8 cellular contexts compared by ENCODE assay signal in the genomic region with DNA sequence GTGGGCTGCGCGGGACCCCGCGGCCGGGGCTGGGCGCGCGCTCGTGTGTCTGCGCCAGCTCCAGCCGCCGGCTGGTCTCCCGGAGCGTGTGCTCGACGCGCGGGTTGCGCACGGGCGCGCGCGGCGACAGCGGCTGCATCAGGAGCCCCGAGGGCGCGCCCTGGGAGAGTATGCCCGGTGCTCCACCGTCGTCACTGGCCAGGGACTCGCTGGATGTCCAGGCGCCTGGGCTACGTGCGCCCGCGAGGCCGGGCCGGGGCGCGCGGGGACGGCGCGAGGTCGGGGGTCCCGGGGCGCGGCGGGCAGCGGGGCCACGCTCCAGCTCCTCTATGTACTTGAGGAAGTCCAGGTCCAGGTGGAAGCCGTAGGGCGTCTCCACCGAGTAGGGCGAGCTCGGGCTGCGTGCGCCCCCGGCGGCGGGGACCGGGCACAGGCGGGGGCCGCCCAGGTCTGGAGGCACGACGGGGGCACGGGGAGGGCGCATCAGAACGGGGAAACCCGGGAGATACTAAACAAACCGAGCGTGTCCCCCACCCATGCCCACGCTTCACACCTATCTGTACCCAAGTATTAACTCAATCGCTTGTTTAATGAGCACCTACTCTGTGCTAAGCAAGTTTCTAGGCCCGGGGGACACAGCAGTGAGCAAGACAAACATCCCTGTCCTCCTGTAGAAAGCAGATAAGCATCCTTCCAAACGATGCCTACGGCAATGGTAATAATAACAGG. TPM values are rescaled to one million over a fixed set of nuclear protein-coding genes. Genes with fewer than 3 reads are reported as not detected.
DNase-seq lines count a peak whose midpoint lies in the region; ATAC-seq lines count a peak whose summit lies in the region.

No MANE protein-coding gene starts in this region.

- WGBS in ectodermal cell, 2 experiments, result 8% methylated on average over 79 of the region's 79 CpGs

- ATAC-seq in GM21723 (IDR thresholded peaks at IDR 0.05; ENCODE audit: unreplicated experiment) (no peak), GM21576 (IDR thresholded peaks at IDR 0.05; ENCODE audit: unreplicated experiment) (no peak)

- H3K9me3 ChIP-seq in ectodermal cell (ENCODE audit: control insufficient read depth, low read length), result no peaks in the 10 kb centered on the region

- H3K9ac ChIP-seq in rectal smooth muscle tissue (ENCODE audit: low read length), result no peak overlapping the region

- H3K4me1 ChIP-seq in ectodermal cell (ENCODE audit: control insufficient read depth, insufficient read depth, low read length) (no peaks in the 10 kb centered on the region), rectal smooth muscle tissue (ENCODE audit: control insufficient read depth, insufficient read depth, low read length) (peaks cover 3% of the 10 kb centered on the region)

- no peaks in the 10 kb centered on the region for H3K36me3 ChIP-seq in ectodermal cell (ENCODE audit: control insufficient read depth, insufficient read depth, low read length)
- no peaks in the 10 kb centered on the region for H3K36me3 ChIP-seq in rectal smooth muscle tissue (ENCODE audit: control insufficient read depth, insufficient read depth, low read length)

- H3K4me3 ChIP-seq in ectodermal cell (ENCODE audit: insufficient read depth, low read depth, low read length) (peak overlapping the region; percentile 26), rectal smooth muscle tissue (ENCODE audit: low read length) (peak overlapping the region; percentile 33)

- peaks cover 75% of the 10 kb centered on the region for H3K27me3 ChIP-seq in ectodermal cell (ENCODE audit: control insufficient read depth, insufficient read depth, low read length, poor library complexity, severe bottlenecking)
- H3K27me3 ChIP-seq in rectal smooth muscle tissue (ENCODE audit: control insufficient read depth, insufficient read depth, low read length), result peaks cover 31% of the 10 kb centered on the region

- H3K27ac ChIP-seq in ectodermal cell (ENCODE audit: insufficient read depth, low read depth, low read length, poor library complexity, severe bottlenecking), result no peak overlapping the region
- no peak overlapping the region for H3K27ac ChIP-seq in rectal smooth muscle tissue (ENCODE audit: low read depth, low read length)

- DNase-seq in NCI-H82 (lab: John Stamatoyannopoulos, UW), result peak; percentile 52
- DNase-seq in NCI-H82 treated with DMSO at 0.1 percent for 48 hours (lab: John Stamatoyannopoulos, UW; ENCODE audit: unreplicated experiment), result no peak
- DNase-seq in NCI-H2196 treated with DMSO at 0.1 percent for 48 hours (lab: John Stamatoyannopoulos, UW; ENCODE audit: unreplicated experiment), result peak; percentile 32
- no peak for DNase-seq in KG1 (lab: John Stamatoyannopoulos, UW)

RNA-seq across cellular contexts. Expression of a gene that starts 7.6 kb away (rescaled TPM):
- polyA plus RNA-seq in ectodermal cell (2013, experiment 1 of 4), result 1.2 TPM
- polyA plus RNA-seq in ectodermal cell (2013, experiment 2 of 4), result 0.59 TPM
- polyA plus RNA-seq in ectodermal cell (2013, experiment 3 of 4), result 0.43 TPM
- 0.93 TPM for polyA plus RNA-seq in ectodermal cell (2013, experiment 4 of 4)

RNA-seq across cellular contexts. Expression of a gene that starts 14.2 kb away (rescaled TPM):
- 1,396 TPM for polyA plus RNA-seq in ectodermal cell (2013, experiment 1 of 4)
- polyA plus RNA-seq in ectodermal cell (2013, experiment 2 of 4), result 1,388 TPM
- 1,341 TPM for polyA plus RNA-seq in ectodermal cell (2013, experiment 3 of 4)
- polyA plus RNA-seq in ectodermal cell (2013, experiment 4 of 4), result 1,493 TPM

RNA-seq across cellular contexts. Expression of a gene that starts 14.3 kb away (rescaled TPM):
- 127 TPM for polyA plus RNA-seq in ectodermal cell (2013, experiment 1 of 4)
- 134 TPM for polyA plus RNA-seq in ectodermal cell (2013, experiment 2 of 4)
- 112 TPM for polyA plus RNA-seq in ectodermal cell (2013, experiment 3 of 4)
- 131 TPM for polyA plus RNA-seq in ectodermal cell (2013, experiment 4 of 4)

RNA-seq across cellular contexts. Expression of a gene that starts 27.3 kb away (rescaled TPM):
- 47.5 TPM for polyA plus RNA-seq in ectodermal cell (2013, experiment 1 of 4)
- polyA plus RNA-seq in ectodermal cell (2013, experiment 2 of 4), result 38.6 TPM
- 37.3 TPM for polyA plus RNA-seq in ectodermal cell (2013, experiment 3 of 4)
- polyA plus RNA-seq in ectodermal cell (2013, experiment 4 of 4), result 38.3 TPM

RNA-seq across cellular contexts. Expression of a gene that starts 28.4 kb away (rescaled TPM):
- 15.6 TPM for polyA plus RNA-seq in ectodermal cell (2013, experiment 1 of 4)
- 10.1 TPM for polyA plus RNA-seq in ectodermal cell (2013, experiment 2 of 4)
- 11.6 TPM for polyA plus RNA-seq in ectodermal cell (2013, experiment 3 of 4)
- 13.5 TPM for polyA plus RNA-seq in ectodermal cell (2013, experiment 4 of 4)

Comparison
In these comparisons a context has a peak if more than half of its experiments do, and no peak if none do; other contexts are left out.
1. DNase-seq: peak in NCI-H82 (single experiment) and NCI-H2196 treated with DMSO at 0.1 percent for 48 hours (single experiment); none in NCI-H82 treated with DMSO at 0.1 percent for 48 hours (single experiment) and KG1 (single experiment).